Comparison of ENCODE assay signal across 8 cellular contexts in the genomic region with DNA sequence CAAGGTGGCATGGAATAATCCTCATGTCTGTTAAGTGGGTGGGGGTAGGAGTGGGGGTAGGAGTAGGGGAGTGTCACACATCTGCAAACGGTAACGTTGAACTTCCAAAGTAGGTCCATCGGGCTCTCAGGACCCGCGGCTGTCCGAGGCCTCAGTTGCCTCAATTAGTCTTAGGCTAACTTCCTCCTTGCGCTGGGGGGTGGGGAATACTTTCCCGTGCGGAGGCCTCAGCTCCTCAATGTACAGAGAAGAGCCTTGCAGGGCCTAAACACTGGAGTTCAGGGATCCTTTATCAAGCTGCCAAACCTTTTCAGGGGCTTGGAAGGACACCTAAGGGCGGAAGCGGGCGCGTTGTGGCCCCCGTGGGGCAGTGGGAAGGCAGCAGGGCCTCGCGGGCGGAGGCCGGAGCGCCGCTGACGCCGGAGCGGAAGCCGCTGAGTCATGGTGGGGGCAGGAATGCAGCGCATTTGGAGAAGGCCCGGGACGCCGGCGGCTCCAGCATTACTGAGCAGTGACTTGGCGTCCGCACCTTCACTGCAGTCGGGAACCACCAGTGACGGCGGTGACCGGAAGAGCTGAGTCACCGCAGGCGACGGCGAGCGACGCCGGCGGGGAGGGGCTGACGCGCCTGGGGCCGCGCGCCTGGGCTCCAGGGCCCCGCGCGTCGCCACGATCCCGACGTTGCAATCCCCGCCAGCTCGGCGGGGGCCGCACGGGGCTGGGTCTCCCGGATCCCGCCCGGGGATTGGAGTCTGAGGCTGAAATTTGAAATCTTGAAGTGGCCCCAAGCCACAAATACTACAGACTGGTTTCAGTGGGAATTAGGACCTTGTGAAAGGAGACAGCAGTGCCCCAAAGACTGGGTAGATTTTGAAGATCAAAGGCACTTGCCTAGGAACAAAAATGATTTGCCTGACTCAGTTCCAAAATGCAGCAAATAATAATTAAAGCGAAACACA. TPM values are rescaled to one million over a fixed set of nuclear protein-coding genes. Genes with fewer than 3 reads are reported as not detected.
DNase-seq lines count a peak whose midpoint lies in the region; ATAC-seq and TF ChIP-seq lines count a peak whose summit lies in the region.

No MANE protein-coding gene starts in this region.

- H3K27me3 ChIP-seq in HAP-1 (ENCODE audit: low read depth), result no peaks in the 10 kb centered on the region

- no peaks in the 10 kb centered on the region for H3K36me3 ChIP-seq in HAP-1 (replicated peaks)

- peaks cover 24% of the 10 kb centered on the region for H3K4me1 Mint-ChIP-seq in nephron progenitor cell

- peaks cover 13% of the 10 kb centered on the region for H3K4me1 ChIP-seq in HAP-1

- H3K4me3 ChIP-seq in HAP-1, result peak overlapping the region; percentile 43

- H3K36me3 Mint-ChIP-seq in nephron progenitor cell (ENCODE audit: low read depth), result no peaks in the 10 kb centered on the region

- peak overlapping the region; percentile 82 for H3K4me3 Mint-ChIP-seq in nephron progenitor cell

- no peaks in the 10 kb centered on the region for H3K9me3 ChIP-seq in HAP-1

- DNase-seq in G401 (ENCODE audit: low spot score) (peak; percentile 90), HAP-1 (ENCODE audit: low spot score in 2 of 2) (peak; percentile 84 to 92), M059J (ENCODE audit: low read depth) (peak; percentile 98), fibroblast of the conjunctiva (ENCODE audit: low read depth) (peak; percentile 87), nephron progenitor cell (peak; percentile 87)
- DNase-seq in activated effector memory CD4-positive, alpha-beta T cell treated with Interleukin-2 at 50 U/mL for 16 hours, result peak; percentile 66
- DNase-seq in stimulated activated naive CD8-positive, alpha-beta T cell treated with anti-CD3 and anti-CD28 coated beads, Interleukin-15, Interleukin-2, amounts not matched to agents 100 U/mL and 50 U/mL, for 24 hours, result peak; percentile 89

- in situ Hi-C loops in G401 (cut with HindIII; ENCODE audit: low sequenced_read_pairs), result no loop called here
- in situ Hi-C loops in HAP-1 (cut with MboI; ENCODE audit: low sequenced_read_pairs), result no loop called here

- TF ChIP-seq POLR2A in Raji (IDR thresholded peaks at IDR 0.05; ENCODE audit: insufficient read depth, low read depth, low read length), result peak; percentile 91

- peak overlapping the region; percentile 99 for H3K27ac Mint-ChIP-seq in nephron progenitor cell

- peak; percentile 97 for ATAC-seq in stimulated activated naive CD8-positive, alpha-beta T cell treated with anti-CD3 and anti-CD28 coated beads, Interleukin-15, Interleukin-2, amounts not matched to agents 100 U/mL and 50 U/mL, for 24 hours

- peaks cover 3% of the 10 kb centered on the region for H3K27me3 Mint-ChIP-seq in nephron progenitor cell (ENCODE audit: low read depth, poor library complexity)

- no peak for TF ChIP-seq CTCF in nephron progenitor cell (IDR thresholded peaks at IDR 0.05)

- no peaks in the 10 kb centered on the region for H3K9me3 Mint-ChIP-seq in nephron progenitor cell

RNA-seq across cellular contexts. Expression of a gene that starts 20.2 kb away (rescaled TPM):
- 179 and 272 TPM in 2 replicates for total RNA-seq in G401 (2014; rRNA removed; shearing (Covaris generic))
- 85.6 and 108 TPM in 2 replicates for total RNA-seq in M059J (2014; rRNA removed; shearing (Covaris generic))

RNA-seq across cellular contexts. Expression of a gene that starts 49.8 kb away (rescaled TPM):
- total RNA-seq in G401 (2014; rRNA removed; shearing (Covaris generic)), result 66.2 and 82.8 TPM in 2 replicates
- 84.6 and 108 TPM in 2 replicates for total RNA-seq in M059J (2014; rRNA removed; shearing (Covaris generic))

Comparison
In these comparisons a context has a peak if more than half of its experiments do, and no peak if none do; other contexts are left out.
1. Peak in every context shown above with its lines: DNase-seq, ATAC-seq and H3K4me3 ChIP-seq.